Comparison of ENCODE assay signal across 20 cellular contexts in genomic region chr10:95241533-95241932, GRCh38. TPM values are rescaled to one million over a fixed set of nuclear protein-coding genes. Genes with fewer than 3 reads are reported as not detected.
A peak's percentile ranks its signal among the peaks of the same experiment; 100 is the strongest.
DNase-seq lines count a peak whose midpoint lies in the region; TF ChIP-seq lines count a peak whose summit lies in the region.
"Had no signal": no experiment of that assay in that cellular context is flagged by ENCODE, and none has a peak within 500 bp of the region (broad histone marks: within the 10 kb centered on the region; RNA-seq: fewer than 3 reads in every experiment).

No MANE protein-coding gene starts in this region.

- intact Hi-C loops in stomach (cut with DNase I; ENCODE audit: low total_unique reads) (no loop called here), PC-9 (cut with micrococcal nuclease; ENCODE audit: unreplicated experiment) (loop anchor here (10.0 kb wide), 1 partner anchor 277 kb away; no protein-coding TSS in a partner anchor)

- DNase-seq in activated effector memory CD4-positive, alpha-beta T cell treated with anti-CD3 and anti-CD28 coated beads, Interleukin-2, amount 50 U/mL, for 16 hours: peak; percentile 19
- no peak for DNase-seq in activated effector memory CD4-positive, alpha-beta T cell treated with Interleukin-2 at 50 U/mL for 16 hours
- DNase-seq in NCI-H2029 treated with DMSO at 0.1 percent for 48 hours (lab: John Stamatoyannopoulos, UW) (peak; percentile 63), SJCRH30 (peak; percentile 41 to 55), stomach (peak; percentile 52), anterior cingulate cortex (lab: John Stamatoyannopoulos, UW) (no peak), PC-9 (no peak)
- DNase-seq in activated CD8-positive, alpha-beta memory T cell treated with anti-CD3 and anti-CD28 coated beads, Interleukin-2, amount 50 U/mL, for 4 hours: no peak
- DNase-seq: C1 segment of cervical spinal cord, GOT3, islet precursor cell, MG63, midbrain, NCI-H1930, psoas muscle, T-helper 1 cell had no signal

- no peak overlapping the region for H2AFZ ChIP-seq in PC-9
- H2AFZ ChIP-seq: hepatocyte had no signal

- no peaks in the 10 kb centered on the region for H3K79me2 ChIP-seq in PC-9 (ENCODE audit: low read depth)

- H3K4me2 ChIP-seq in PC-9: no peak overlapping the region
- H3K4me2 ChIP-seq: hepatocyte had no signal

- no peak for TF ChIP-seq CTCF in stomach (IDR thresholded peaks at IDR 0.05)
- no peak for TF ChIP-seq CTCF in PC-9 (conservative IDR thresholded peaks at IDR 0.05)

- H3K27ac ChIP-seq in SJCRH30: no peak overlapping the region
- no peak overlapping the region for H3K27ac ChIP-seq in stomach
- H3K27ac ChIP-seq in PC-9: no peak overlapping the region
- H3K27ac ChIP-seq: coronary artery, hepatocyte, psoas muscle had no signal

- no peaks in the 10 kb centered on the region for H3K9me2 ChIP-seq in PC-9 (ENCODE audit: insufficient read depth)

- peaks cover 6% of the 10 kb centered on the region; the same call in 1 of the 2 replicates for H3K4me1 ChIP-seq in SJCRH30
- peaks cover 0 to 3% (median under 1%) of the 10 kb centered on the region in 4 donors for H3K4me1 ChIP-seq in stomach
- peaks cover 21% of the 10 kb centered on the region for H3K4me1 ChIP-seq in PC-9 (replicated peaks; ENCODE audit: insufficient read depth)

- H4K20me1 ChIP-seq in PC-9 (ENCODE audit: insufficient read depth): no peaks in the 10 kb centered on the region

- 35 to 82% (median 50%) methylated on average over 3 to 4 of the region's 4 CpGs for WGBS in stomach, 5 donors

- BruUV-seq in PC-9 (replicated peaks; lab: Mats Ljungman, UMichigan): no TSS peak

- TF ChIP-seq POLR2A in stomach (IDR thresholded peaks at IDR 0.05): no peak

- H3K36me3 ChIP-seq in SJCRH30 (no peaks in the 10 kb centered on the region; the same call in 1 of the 2 replicates), stomach (peaks cover 34 to 100% (median 85%) of the 10 kb centered on the region in 4 donors), PC-9 (ENCODE audit: low read depth) (no peaks in the 10 kb centered on the region; the same call in 1 of the 2 replicates)

- peaks cover 19% of the 10 kb centered on the region for H3F3A ChIP-seq in PC-9 (ENCODE audit: insufficient read depth, low read depth)

- H3K9me3 ChIP-seq in SJCRH30 (replicated peaks) (no peaks in the 10 kb centered on the region), stomach (no peaks in the 10 kb centered on the region), PC-9 (ENCODE audit: insufficient read depth, low read depth) (no peaks in the 10 kb centered on the region)
- H3K9me3 ChIP-seq: MG63, psoas muscle had no signal

- H3K27me3 ChIP-seq in SJCRH30 (no peaks in the 10 kb centered on the region), stomach (no peaks in the 10 kb centered on the region), PC-9 (ENCODE audit: insufficient read depth, low read depth) (no peaks in the 10 kb centered on the region)
- H3K27me3 ChIP-seq: hepatocyte, MG63 had no signal

- no peak overlapping the region for H3K4me3 ChIP-seq in SJCRH30
- no peak overlapping the region for H3K4me3 ChIP-seq in stomach
- H3K4me3 ChIP-seq in PC-9: no peak overlapping the region
- H3K4me3 ChIP-seq: coronary artery, hepatocyte, MG63, psoas muscle had no signal

- TF ChIP-seq EP300 in stomach (IDR thresholded peaks at IDR 0.05): no peak

- POLR2A ChIA-PET in PC-9 (lab: Charles Lee; ENCODE audit: unreplicated experiment): no interaction called here

- CTCF ChIA-PET in PC-9 (lab: Charles Lee): no interaction called here

RNA-seq across cellular contexts. Expression of gene ACSM6, which starts 47.5 kb away (rescaled TPM):
- 0.08 TPM in 1 of 2 replicates, not detected in the other for total RNA-seq in SJCRH30 (2014; rRNA removed; shearing (Covaris generic))
- total RNA-seq in stomach (1 to 10 TPM in 1 of 5 donors, under 1 TPM in 1, not detected in 3; 0.58 to 7.2 TPM), PC-9 (2021) (not detected in 2 replicates)
- 1 to 10 TPM in 1 of 3 donors, under 1 TPM in 2; 0.13 to 7.5 (median 0.68) TPM for polyA plus RNA-seq in stomach
- total RNA-seq: hepatocyte, psoas muscle, temporal lobe had no signal
- polyA plus RNA-seq: neural cell, psoas muscle had no signal

RNA-seq across cellular contexts. Expression of gene PDLIM1, which starts 49.3 kb away (rescaled TPM):
- 5.7 and 6.3 TPM in 2 replicates for total RNA-seq in SJCRH30 (2014; rRNA removed; shearing (Covaris generic))
- 100 to 1,000 TPM in 2 of 5 donors, 10 to 100 TPM in 3; 41.7 to 231 (median 83.9) TPM for total RNA-seq in stomach
- 100 to 1,000 TPM; 168 to 289 (median 277) TPM for polyA plus RNA-seq in stomach
- 202 and 215 TPM in 2 replicates for total RNA-seq in PC-9 (2021)

Comparison
In these comparisons a context has a peak if more than half of its experiments do, and no peak if none do; other contexts are left out.
1. DNase-seq: peak in activated effector memory CD4-positive, alpha-beta T cell treated with anti-CD3 and anti-CD28 coated beads, Interleukin-2, amount 50 U/mL, for 16 hours (single experiment), NCI-H2029 treated with DMSO at 0.1 percent for 48 hours (single experiment), SJCRH30 (2 of 2) and stomach (single experiment); none in activated effector memory CD4-positive, alpha-beta T cell treated with Interleukin-2 at 50 U/mL for 16 hours (single experiment), anterior cingulate cortex (0 of 58), activated CD8-positive, alpha-beta memory T cell treated with anti-CD3 and anti-CD28 coated beads, Interleukin-2, amount 50 U/mL, for 4 hours (single experiment) and PC-9 (0 of 2).